8 cellular contexts compared by ENCODE assay signal in genomic region chr4:77818667-77819408, GRCh38. TPM values are rescaled to one million over a fixed set of nuclear protein-coding genes. Genes with fewer than 3 reads are reported as not detected.
DNase-seq lines count a peak whose midpoint lies in the region; ATAC-seq, FAIRE-seq and TF ChIP-seq lines count a peak whose summit lies in the region.

Gene CNOT6L, minus strand, starts transcription at chr4:77819368. Its CDS starts 60 bp downstream, at chr4:77819308.

- 0 out of 2 replicates have a peak, but pooled peaks have one; percentile 2 for TF ChIP-seq POLR2A in H54 (IDR thresholded peaks at IDR 0.05; ENCODE audit: low read depth, low read length)

- CTCF ChIA-PET in activated B cell treated with CpG ODN at 0.5 μM for 24 hours (lab: Charles Lee), result interaction anchor here (2.6 kb wide), 1 partner anchor 42 kb away, joined by 27 read pairs; the partner anchor contains the start of gene MRPL1

- H3K27me3 Mint-ChIP-seq in activated B cell treated with CpG ODN at 0.5 μM for 24 hours (no peaks in the 10 kb centered on the region), immature natural killer cell (ENCODE audit: low read depth in 3 of 3) (peaks cover 18 to 33% (median 31%) of the 10 kb centered on the region in 3 donors)

- H3K4me1 Mint-ChIP-seq in activated B cell treated with CpG ODN at 0.5 μM for 24 hours (peaks cover 67% of the 10 kb centered on the region), immature natural killer cell (peaks cover 72 to 73% of the 10 kb centered on the region in 2 donors)

- no peak for FAIRE-seq in H54 (lab: Jason Lieb, UNC)
- FAIRE-seq in bronchial epithelial cell (lab: Jason Lieb, UNC), result no peak
- FAIRE-seq in small intestine (lab: Jason Lieb, UNC), result no peak

- H3K27ac ChIP-seq in small intestine (ENCODE audit: low read depth in 1 of 2, low read length in 1 of 2), result peak within 1 kb of the TSS; percentile 99 to 100

- H3K27me3 ChIP-seq in bronchial epithelial cell (ENCODE audit: control insufficient read depth, insufficient read depth, low read length) (no peaks in the 10 kb centered on the region), small intestine (ENCODE audit: control insufficient read depth in 2 of 2, insufficient read depth in 2 of 2, low read length in 2 of 2) (no peaks in the 10 kb centered on the region)

- H3K27ac Mint-ChIP-seq in activated B cell treated with CpG ODN at 0.5 μM for 24 hours (peak within 1 kb of the TSS; percentile 100), immature natural killer cell (peak within 1 kb of the TSS; percentile 98 to 100 (median 100))

- intact Hi-C loops in activated B cell treated with CpG ODN at 0.5 μM for 24 hours (cut with micrococcal nuclease), result loop anchor here (1.0 to 5.0 kb wide), 4 partner anchors 14 to 956 kb away; no protein-coding TSS in a partner anchor

- peaks cover 3 to 7% of the 10 kb centered on the region in 2 donors for H3K4me1 ChIP-seq in small intestine (ENCODE audit: control insufficient read depth in 2 of 2, insufficient read depth in 1 of 2, low read depth in 1 of 2, low read length in 1 of 2)

- WGBS in small intestine, 3 donors, result 0 to 1% (median 0%) methylated on average over 56 to 83 of the region's 83 CpGs

- H3K9me3 Mint-ChIP-seq in activated B cell treated with CpG ODN at 0.5 μM for 24 hours (no peaks in the 10 kb centered on the region), immature natural killer cell (peaks cover 0 to 2% (median 0%) of the 10 kb centered on the region in 6 donors)

- H3K4me3 ChIP-seq in bronchial epithelial cell (ENCODE audit: low read depth, low read length), result peak within 1 kb of the TSS; percentile 95
- H3K4me3 ChIP-seq in small intestine (ENCODE audit: low read depth in 1 of 2, low read length in 2 of 2), result peak within 1 kb of the TSS; percentile 99

- no peaks in the 10 kb centered on the region for H3K36me3 ChIP-seq in bronchial epithelial cell (ENCODE audit: control insufficient read depth, insufficient read depth, low read length)
- no peaks in the 10 kb centered on the region for H3K36me3 ChIP-seq in small intestine (ENCODE audit: control insufficient read depth in 2 of 2, insufficient read depth in 2 of 2, low read length in 2 of 2)

- TF ChIP-seq CTCF in activated B cell treated with CpG ODN at 0.5 μM for 24 hours (IDR thresholded peaks at IDR 0.05) (no peak), bronchial epithelial cell (IDR thresholded peaks at IDR 0.05; ENCODE audit: insufficient read depth, low read length, severe bottlenecking) (no peak)

- H3K4me3 Mint-ChIP-seq in activated B cell treated with CpG ODN at 0.5 μM for 24 hours (peak within 1 kb of the TSS; percentile 100), immature natural killer cell (peak within 1 kb of the TSS; percentile 99 to 100 (median 99))

- ATAC-seq in activated B cell treated with CpG ODN at 0.5 μM for 24 hours (ENCODE audit: low read depth), result peak; percentile 23

- peak; percentile 64 for DNase-seq in EL
- DNase-seq in H54 (ENCODE audit: insufficient read length, low spot score), result peak; percentile 12
- DNase-seq in NCI-H1092 (lab: John Stamatoyannopoulos, UW), result peak; percentile 46
- peak; percentile 82 for DNase-seq in activated B cell treated with CpG ODN at 0.5 μM for 24 hours
- peak; percentile 70 for DNase-seq in bronchial epithelial cell (ENCODE audit: low read depth)
- DNase-seq in immature natural killer cell, result peak in 2 of 3 donors; percentile 70 to 90
- peak; percentile 72 for DNase-seq in small intestine
- DNase-seq in NCI-H128 (lab: John Stamatoyannopoulos, UW; ENCODE audit: unreplicated experiment), result no peak

- POLR2A ChIA-PET in activated B cell treated with CpG ODN at 0.5 μM for 24 hours (lab: Charles Lee), result interaction anchor here (0.6 to 8.3 kb wide), 16 partner anchors 8 to 526 kb away, joined by 3 to 417 read pairs (median 4); partner anchors contain the start of gene MRPL1

- H3K36me3 Mint-ChIP-seq in activated B cell treated with CpG ODN at 0.5 μM for 24 hours (ENCODE audit: low read depth) (peaks cover 25% of the 10 kb centered on the region), immature natural killer cell (peaks cover 3 to 4% (median 3%) of the 10 kb centered on the region in 3 donors)

- no peaks in the 10 kb centered on the region for H3K9me3 ChIP-seq in small intestine (ENCODE audit: control insufficient read depth, low read depth)

RNA-seq across cellular contexts. Expression of gene CNOT6L, which starts in this region (rescaled TPM):
- total RNA-seq in activated B cell treated with CpG ODN at 0.5 μM for 24 hours (72.2 and 75.3 TPM in 2 replicates), bronchial epithelial cell (15.0 and 16.3 TPM in 2 replicates)
- polyA plus RNA-seq in immature natural killer cell (10 to 100 TPM; 26.0 to 61.8 (median 46.4) TPM), small intestine (1 to 10 TPM; 5.9 to 8.2 (median 6.7) TPM)
